ENCODE assay signal across 1 cellular context in genomic region chr1:3011631-3012510, GRCh38.
TF ChIP-seq lines count a peak whose summit lies in the region.

No MANE protein-coding gene starts in this region.

TF ChIP-seq in GM23338, 12 proteins besides CTCF, POLR2A, EP300 and RAD21 (continued from another document):
- TF ChIP-seq ZNF462 (CRISPR knock-in tag; IDR thresholded peaks at IDR 0.05) (no peak), STAT1 (IDR thresholded peaks at IDR 0.05; ENCODE audit: unreplicated experiment) (no peak), NANOG (IDR thresholded peaks at IDR 0.05; ENCODE audit: borderline replicate concordance) (no peak), ZNF114 (CRISPR knock-in tag; IDR thresholded peaks at IDR 0.05) (no peak), EZH2 (IDR thresholded peaks at IDR 0.05; ENCODE audit: low read depth, unreplicated experiment) (no peak)
